Comparison of ENCODE assay signal across 29 cellular contexts in the genomic region with DNA sequence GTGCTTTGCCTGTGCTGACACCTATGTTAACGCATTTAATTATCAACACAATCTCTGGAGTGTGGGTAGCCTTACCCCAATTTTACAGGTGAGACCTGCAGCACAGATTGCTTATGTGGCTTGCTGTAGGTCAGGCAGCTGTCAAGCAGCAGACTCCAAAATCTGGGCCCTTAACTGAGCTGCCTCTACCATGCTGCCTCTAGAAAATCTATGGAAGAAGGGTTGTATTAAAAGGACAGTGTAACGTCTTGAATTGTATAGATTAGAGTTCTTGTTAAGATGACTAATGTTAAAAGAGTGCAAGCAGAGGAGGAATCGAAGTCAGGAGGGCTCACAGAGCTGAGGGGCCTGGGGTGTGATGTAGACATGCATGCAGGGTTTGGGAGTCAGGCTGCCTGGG. TPM values are rescaled to one million over a fixed set of nuclear protein-coding genes. Genes with fewer than 3 reads are reported as not detected.
A peak's percentile ranks its signal among the peaks of the same experiment; 100 is the strongest.
DNase-seq lines count a peak whose midpoint lies in the region; ATAC-seq and TF ChIP-seq lines count a peak whose summit lies in the region.
"Had no signal": no experiment of that assay in that cellular context is flagged by ENCODE, and none has a peak within 500 bp of the region (broad histone marks: within the 10 kb centered on the region; RNA-seq: fewer than 3 reads in every experiment).

No MANE protein-coding gene starts in this region.

- no peak for DNase-seq in activated CD4-positive, alpha-beta T cell treated with anti-CD3 and anti-CD28 coated beads, Interleukin-2, amount 10 ng/mL, durations not matched to agents 7 days and 5 days
- no peak for DNase-seq in activated CD4-positive, alpha-beta T cell treated with anti-CD3 and anti-CD28 coated beads for 48 hours
- DNase-seq in right lobe of liver (no peak), vagina (ENCODE audit: extremely low spot score in 2 of 2) (no peak), epidermal melanocyte (ENCODE audit: insufficient read length, low spot score) (no peak)
- DNase-seq: activated CD4-positive, alpha-beta T cell treated with anti-CD3 and anti-CD28 coated beads, Interleukin-2, amount 50 U/mL, for 4 hours; activated gamma-delta T cell treated with Interleukin-2 at 50 U/mL for 16 hours; amniotic stem cell; erythroblast; hippocampal formation; midbrain; MV-4-11; NCI-H2029; NCI-H345; spleen; stimulated activated CD4-positive, alpha-beta T cell treated with anti-CD3 and anti-CD28 coated beads, Interleukin-4, amount 100 ng/mL, for 24 hours had no signal

- H3K27ac Mint-ChIP-seq in activated CD4-positive, alpha-beta T cell treated with anti-CD3 and anti-CD28 coated beads, Interleukin-2, amount 10 ng/mL, durations not matched to agents 7 days and 5 days: no peak overlapping the region

- TF ChIP-seq POLR2A in right lobe of liver (IDR thresholded peaks at IDR 0.05) (no peak), vagina (IDR thresholded peaks at IDR 0.05) (no peak)

- H3K27me3 Mint-ChIP-seq in activated CD4-positive, alpha-beta T cell treated with anti-CD3 and anti-CD28 coated beads, Interleukin-2, amount 10 ng/mL, durations not matched to agents 7 days and 5 days: peaks cover 33% of the 10 kb centered on the region

- H3K36me3 Mint-ChIP-seq in activated CD4-positive, alpha-beta T cell treated with anti-CD3 and anti-CD28 coated beads, Interleukin-2, amount 10 ng/mL, durations not matched to agents 7 days and 5 days (ENCODE audit: low read depth): no peaks in the 10 kb centered on the region

- 30% methylated on average over 3 of the region's 3 CpGs for WGBS in right lobe of liver (ENCODE audit: insufficient coverage, low coverage, low lambda C conversion rate, missing lambda C conversion rate)

- POLR2A ChIA-PET in activated CD4-positive, alpha-beta T cell treated with anti-CD3 and anti-CD28 coated beads, Interleukin-2, amount 10 ng/mL, durations not matched to agents 7 days and 5 days (lab: Charles Lee): no interaction called here

- no peak for TF ChIP-seq CTCF in right lobe of liver (IDR thresholded peaks at IDR 0.05)
- TF ChIP-seq CTCF in vagina (IDR thresholded peaks at IDR 0.05): no peak

- CTCF ChIA-PET in activated CD4-positive, alpha-beta T cell treated with anti-CD3 and anti-CD28 coated beads, Interleukin-2, amount 10 ng/mL, durations not matched to agents 7 days and 5 days (lab: Charles Lee): no interaction called here

- H3K4me3 ChIP-seq in HUES6 (ENCODE audit: low read depth, low read length): peak overlapping the region; percentile 60; the same call in 1 of the 2 replicates
- peak overlapping the region; percentile 62 to 73 (median 71) for H3K4me3 ChIP-seq in right lobe of liver
- peak overlapping the region in 3 of 5 donors; percentile 62 to 70 (median 66) for H3K4me3 ChIP-seq in subcutaneous abdominal adipose tissue (ENCODE audit: low read depth in 1 of 5, low read length in 5 of 5)
- H3K4me3 ChIP-seq in vagina: peak overlapping the region in 1 of 2 donors; percentile 40
- H3K4me3 ChIP-seq: BLaER1, cardiac muscle cell, SJSA1 had no signal

- H3K4me3 Mint-ChIP-seq in activated CD4-positive, alpha-beta T cell treated with anti-CD3 and anti-CD28 coated beads, Interleukin-2, amount 10 ng/mL, durations not matched to agents 7 days and 5 days: peak overlapping the region; percentile 64

- no peaks in the 10 kb centered on the region for H3K9me3 Mint-ChIP-seq in activated CD4-positive, alpha-beta T cell treated with anti-CD3 and anti-CD28 coated beads, Interleukin-2, amount 10 ng/mL, durations not matched to agents 7 days and 5 days

- H3K27me3 ChIP-seq in HUES6 (ENCODE audit: control insufficient read depth, insufficient read depth, low read length) (peaks cover 12% of the 10 kb centered on the region; the same call in 1 of the 2 replicates), right lobe of liver (no peaks in the 10 kb centered on the region), subcutaneous abdominal adipose tissue (ENCODE audit: control insufficient read depth in 5 of 5, insufficient read depth in 4 of 5, low read length in 5 of 5) (peaks cover 0 to 6% (median 0%) of the 10 kb centered on the region in 5 donors), vagina (no peaks in the 10 kb centered on the region)
- H3K27me3 ChIP-seq: BLaER1, foreskin keratinocyte, Peyer's patch, SJSA1 had no signal

- peak; percentile 16 to 28 (median 18) for ATAC-seq in right lobe of liver
- ATAC-seq in HG03460 (IDR thresholded peaks at IDR 0.05; ENCODE audit: unreplicated experiment): no peak

- H3K27ac ChIP-seq in HUES6 (ENCODE audit: low read depth, low read length) (no peak overlapping the region), right lobe of liver (peak overlapping the region; percentile 61 to 96 (median 96)), subcutaneous abdominal adipose tissue (ENCODE audit: low read depth, low read length) (no peak overlapping the region), vagina (no peak overlapping the region)
- H3K27ac ChIP-seq: BLaER1, cardiac muscle cell, foreskin keratinocyte, KMS-11, SJSA1, spleen had no signal

- peaks cover 5% of the 10 kb centered on the region for H3K4me1 Mint-ChIP-seq in activated CD4-positive, alpha-beta T cell treated with anti-CD3 and anti-CD28 coated beads, Interleukin-2, amount 10 ng/mL, durations not matched to agents 7 days and 5 days

- H3K36me3 ChIP-seq in HUES6 (ENCODE audit: control insufficient read depth, insufficient read depth, low read length) (no peaks in the 10 kb centered on the region), right lobe of liver (no peaks in the 10 kb centered on the region), subcutaneous abdominal adipose tissue (ENCODE audit: control insufficient read depth in 5 of 5, insufficient read depth in 5 of 5, low read length in 5 of 5) (no peaks in the 10 kb centered on the region), vagina (no peaks in the 10 kb centered on the region)
- H3K36me3 ChIP-seq: BLaER1, cardiac muscle cell, Peyer's patch, SJSA1, spleen had no signal

- H3K4me1 ChIP-seq in HUES6 (ENCODE audit: control insufficient read depth, insufficient read depth, low read length): no peaks in the 10 kb centered on the region
- peaks cover 0 to 40% (median 0%) of the 10 kb centered on the region in 4 donors for H3K4me1 ChIP-seq in right lobe of liver
- peaks cover 0 to 17% (median 10%) of the 10 kb centered on the region in 5 donors for H3K4me1 ChIP-seq in subcutaneous abdominal adipose tissue (ENCODE audit: control insufficient read depth in 5 of 5, insufficient read depth in 5 of 5, low read length in 5 of 5)
- no peaks in the 10 kb centered on the region for H3K4me1 ChIP-seq in vagina
- H3K4me1 ChIP-seq: BLaER1, foreskin keratinocyte, SJSA1 had no signal

- H3K9ac ChIP-seq in HUES6 (ENCODE audit: low read length) (no peak overlapping the region), subcutaneous abdominal adipose tissue (ENCODE audit: low read length in 5 of 5) (no peak overlapping the region)
- H3K9ac ChIP-seq: BLaER1, KMS-11 had no signal

- intact Hi-C loops in right lobe of liver (cut with DNase I): no loop called here
- intact Hi-C loops in vagina (cut with DNase I): loop anchor here (5.0 kb wide), 1 partner anchor 1310 kb away; a partner anchor contains a TSS

- H3K9me3 ChIP-seq in HUES6 (ENCODE audit: control insufficient read depth, insufficient read depth, low read depth, low read length): no peaks in the 10 kb centered on the region
- H3K9me3 ChIP-seq in right lobe of liver: no peaks in the 10 kb centered on the region
- H3K9me3 ChIP-seq in subcutaneous abdominal adipose tissue (ENCODE audit: control insufficient read depth in 5 of 5, low read length in 5 of 5): no peaks in the 10 kb centered on the region
- H3K9me3 ChIP-seq in vagina: no peaks in the 10 kb centered on the region
- H3K9me3 ChIP-seq: Peyer's patch, SJSA1, spleen had no signal

RNA-seq across cellular contexts. Expression of a gene that starts 1.2 kb away (rescaled TPM):
- total RNA-seq in activated CD4-positive, alpha-beta T cell treated with anti-CD3 and anti-CD28 coated beads, Interleukin-2, amount 10 ng/mL, durations not matched to agents 7 days and 5 days: not detected
- total RNA-seq in right lobe of liver (100 to 1,000 TPM; 149 to 328 (median 193) TPM), vagina (3.9 TPM)
- total RNA-seq: A673; cardiac muscle cell; G401; kidney epithelial cell; SJSA1; T-helper 1 cell treated with Interleukin-12 subunit alpha and Interleukin-12 subunit beta and Interleukin-4 antibody, amounts not matched to agents 30 ng/mL and 1 ng/mL, for 36 hours had no signal

RNA-seq across cellular contexts. Expression of a gene that starts 37.4 kb away (rescaled TPM):
- total RNA-seq in activated CD4-positive, alpha-beta T cell treated with anti-CD3 and anti-CD28 coated beads, Interleukin-2, amount 10 ng/mL, durations not matched to agents 7 days and 5 days: 1 to 10 TPM; 3.3 to 4.2 TPM
- total RNA-seq in right lobe of liver (100 to 1,000 TPM in 4 of 6 experiments, 10 to 100 TPM in 2; 78.6 to 273 (median 127) TPM), vagina (77.3 TPM)

Comparison
In these comparisons a context has a peak if more than half of its experiments do, and no peak if none do; other contexts are left out.
1. H3K27ac ChIP-seq: peak in right lobe of liver (3 of 3); none in HUES6 (single experiment), subcutaneous abdominal adipose tissue (single experiment) and vagina (single experiment).
2. RNA of a gene that starts 1.2 kb away (total RNA-seq): 149 to 328 TPM in right lobe of liver; 3.9 TPM in vagina (single experiment) and not detected in activated CD4-positive, alpha-beta T cell treated with anti-CD3 and anti-CD28 coated beads, Interleukin-2, amount 10 ng/mL, durations not matched to agents 7 days and 5 days; every median in the first group is over 10 times any median in the second.
3. RNA of a gene that starts 37.4 kb away (total RNA-seq): 78.6 to 273 TPM in right lobe of liver and 77.3 TPM in vagina (single experiment); 3.3 to 4.2 TPM in activated CD4-positive, alpha-beta T cell treated with anti-CD3 and anti-CD28 coated beads, Interleukin-2, amount 10 ng/mL, durations not matched to agents 7 days and 5 days; every median in the first group is over 10 times any median in the second.